8 cellular contexts compared by ENCODE assay signal in genomic region chr6:166097914-166098522, GRCh38.
A peak's percentile ranks its signal among the peaks of the same experiment; 100 is the strongest.
DNase-seq lines count a peak whose midpoint lies in the region; ATAC-seq, FAIRE-seq and TF ChIP-seq lines count a peak whose summit lies in the region.

No MANE protein-coding gene starts in this region.

- H4K20me1 ChIP-seq in neural progenitor cell (ENCODE audit: low read depth), result no peaks in the 10 kb centered on the region

- peak; percentile 45 for DNase-seq in GM12891 (ENCODE audit: insufficient read length, low spot score)
- DNase-seq in NCI-H748 (lab: John Stamatoyannopoulos, UW; ENCODE audit: unreplicated experiment), result peak; percentile 45
- DNase-seq in activated T-cell treated with anti-CD3 and anti-CD28 coated beads, Interleukin-2, amount 50 U/mL, for 72 hours, result peak; percentile 55 to 74
- peak; percentile 73 for DNase-seq in foreskin melanocyte
- DNase-seq in neural progenitor cell (ENCODE audit: low spot score), result peak; percentile 81
- no peak for DNase-seq in suprapubic skin (ENCODE audit: low spot score in 2 of 2)

- H3K27me3 Mint-ChIP-seq in activated T-cell treated with anti-CD3 and anti-CD28 coated beads, Interleukin-2, amount 50 U/mL, for 72 hours (ENCODE audit: low read depth), result peaks cover 44% of the 10 kb centered on the region
- H3K27me3 Mint-ChIP-seq in neural progenitor cell (ENCODE audit: insufficient read depth, low read depth), result peaks cover 3% of the 10 kb centered on the region

- H3K4me3 ChIP-seq in neural progenitor cell (peak overlapping the region; percentile 60), suprapubic skin (peak overlapping the region; percentile 34)

- no peaks in the 10 kb centered on the region for H3K4me1 Mint-ChIP-seq in activated T-cell treated with anti-CD3 and anti-CD28 coated beads, Interleukin-2, amount 50 U/mL, for 72 hours (ENCODE audit: low read depth)
- H3K4me1 Mint-ChIP-seq in neural progenitor cell, result no peaks in the 10 kb centered on the region

- H3K36me3 ChIP-seq in neural progenitor cell (no peaks in the 10 kb centered on the region), suprapubic skin (no peaks in the 10 kb centered on the region)

- H3K27me3 ChIP-seq in neural progenitor cell, result peaks cover 5% of the 10 kb centered on the region
- no peaks in the 10 kb centered on the region for H3K27me3 ChIP-seq in suprapubic skin

- ATAC-seq in HG02588 (IDR thresholded peaks at IDR 0.05; ENCODE audit: unreplicated experiment), result peak; percentile 76
- ATAC-seq in activated T-cell treated with anti-CD3 and anti-CD28 coated beads, Interleukin-2, amount 50 U/mL, for 72 hours (replicated peaks in 1 of 2), result peak; percentile 62 to 78
- no peak for ATAC-seq in HG02840 (IDR thresholded peaks at IDR 0.05; ENCODE audit: low FRiP score, unreplicated experiment)

- H3K27ac ChIP-seq in neural progenitor cell, result no peak overlapping the region
- H3K27ac ChIP-seq in suprapubic skin, result no peak overlapping the region

- 32% methylated on average over 19 of the region's 19 CpGs for WGBS in suprapubic skin

- no peak overlapping the region for H3K9ac ChIP-seq in neural progenitor cell

- no peak for TF ChIP-seq EP300 in suprapubic skin (IDR thresholded peaks at IDR 0.05)

- H3K36me3 Mint-ChIP-seq in activated T-cell treated with anti-CD3 and anti-CD28 coated beads, Interleukin-2, amount 50 U/mL, for 72 hours (ENCODE audit: insufficient read depth in 2 of 2), result peaks cover 0 to 1% of the 10 kb centered on the region in 2 donors
- H3K36me3 Mint-ChIP-seq in neural progenitor cell, result no peaks in the 10 kb centered on the region

- no peaks in the 10 kb centered on the region for H3F3A ChIP-seq in neural progenitor cell (ENCODE audit: low read depth)

- FAIRE-seq in GM12891 (lab: Jason Lieb, UNC), result no peak

- H3K4me2 ChIP-seq in neural progenitor cell, result peak overlapping the region; percentile 81

- H3K4me3 Mint-ChIP-seq in activated T-cell treated with anti-CD3 and anti-CD28 coated beads, Interleukin-2, amount 50 U/mL, for 72 hours, result peak overlapping the region; percentile 6 to 38
- H3K4me3 Mint-ChIP-seq in neural progenitor cell, result peak overlapping the region; percentile 81

- H3K27ac Mint-ChIP-seq in activated T-cell treated with anti-CD3 and anti-CD28 coated beads, Interleukin-2, amount 50 U/mL, for 72 hours, result no peak overlapping the region
- no peak overlapping the region for H3K27ac Mint-ChIP-seq in neural progenitor cell

- H3K9me3 ChIP-seq in neural progenitor cell (ENCODE audit: low read depth), result peaks cover 3% of the 10 kb centered on the region
- H3K9me3 ChIP-seq in suprapubic skin, result no peaks in the 10 kb centered on the region

- peak; percentile 98 for TF ChIP-seq CTCF in neural progenitor cell (IDR thresholded peaks at IDR 0.05)
- peak; percentile 51 to 70 for TF ChIP-seq CTCF in suprapubic skin (IDR thresholded peaks at IDR 0.05)

- TF ChIP-seq POLR2A in GM12891 (IDR thresholded peaks at IDR 0.05; ENCODE audit: low read depth, low read length) (no peak), suprapubic skin (IDR thresholded peaks at IDR 0.05) (no peak)

- peaks cover 9 to 13% of the 10 kb centered on the region in 2 donors for H3K9me3 Mint-ChIP-seq in activated T-cell treated with anti-CD3 and anti-CD28 coated beads, Interleukin-2, amount 50 U/mL, for 72 hours
- peaks cover 28% of the 10 kb centered on the region for H3K9me3 Mint-ChIP-seq in neural progenitor cell

- no peaks in the 10 kb centered on the region for H3K79me2 ChIP-seq in neural progenitor cell (ENCODE audit: low read depth)

- peak overlapping the region; percentile 92 for H2AFZ ChIP-seq in neural progenitor cell (replicated peaks)

- H3K4me1 ChIP-seq in neural progenitor cell, result no peaks in the 10 kb centered on the region
- no peaks in the 10 kb centered on the region for H3K4me1 ChIP-seq in suprapubic skin

TF ChIP-seq in GM12891, 5 proteins besides CTCF, POLR2A, EP300 and RAD21:
- TF ChIP-seq SPI1 (IDR thresholded peaks at IDR 0.05; ENCODE audit: low read depth, low read length) (no peak), PAX5 (IDR thresholded peaks at IDR 0.05; ENCODE audit: insufficient read depth, low read length, severe bottlenecking) (no peak), POLR2AphosphoS5 (IDR thresholded peaks at IDR 0.05; ENCODE audit: low read depth, low read length) (no peak), TAF1 (IDR thresholded peaks at IDR 0.05; ENCODE audit: low read depth, low read length) (no peak), POU2F2 (IDR thresholded peaks at IDR 0.05; ENCODE audit: low read depth, low read length) (no peak)

Comparison
In these comparisons a context has a peak if more than half of its experiments do, and no peak if none do; other contexts are left out.
1. DNase-seq: peak in GM12891 (single experiment), NCI-H748 (single experiment), activated T-cell treated with anti-CD3 and anti-CD28 coated beads, Interleukin-2, amount 50 U/mL, for 72 hours (2 of 2), foreskin melanocyte (single experiment) and neural progenitor cell (single experiment); none in suprapubic skin (0 of 2).